Comparison of ENCODE assay signal across 1 cellular context in the genomic region with DNA sequence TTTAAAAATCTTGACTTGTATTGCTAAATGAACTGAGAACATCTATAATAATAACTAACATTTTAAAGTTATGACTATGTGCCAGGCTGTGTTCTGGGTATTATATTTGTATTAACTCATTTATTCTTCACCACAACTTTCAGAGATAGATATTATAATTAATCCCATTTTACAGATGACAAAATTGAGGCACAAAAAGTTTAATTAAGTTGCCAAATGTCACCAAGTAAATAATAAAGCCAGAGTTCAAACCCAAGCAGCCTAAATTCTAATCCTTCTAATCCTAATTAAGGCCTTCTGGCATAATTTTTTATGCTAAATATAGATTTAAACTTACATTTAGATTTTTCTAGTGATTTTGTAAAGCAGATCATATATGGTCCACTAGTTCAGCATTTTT.
A peak's percentile ranks its signal among the peaks of the same experiment; 100 is the strongest.
TF ChIP-seq lines count a peak whose summit lies in the region.

No MANE protein-coding gene starts in this region.

TF ChIP-seq in K562, 482 proteins besides CTCF, POLR2A, EP300 and RAD21:
- TF ChIP-seq, protein P1, sequence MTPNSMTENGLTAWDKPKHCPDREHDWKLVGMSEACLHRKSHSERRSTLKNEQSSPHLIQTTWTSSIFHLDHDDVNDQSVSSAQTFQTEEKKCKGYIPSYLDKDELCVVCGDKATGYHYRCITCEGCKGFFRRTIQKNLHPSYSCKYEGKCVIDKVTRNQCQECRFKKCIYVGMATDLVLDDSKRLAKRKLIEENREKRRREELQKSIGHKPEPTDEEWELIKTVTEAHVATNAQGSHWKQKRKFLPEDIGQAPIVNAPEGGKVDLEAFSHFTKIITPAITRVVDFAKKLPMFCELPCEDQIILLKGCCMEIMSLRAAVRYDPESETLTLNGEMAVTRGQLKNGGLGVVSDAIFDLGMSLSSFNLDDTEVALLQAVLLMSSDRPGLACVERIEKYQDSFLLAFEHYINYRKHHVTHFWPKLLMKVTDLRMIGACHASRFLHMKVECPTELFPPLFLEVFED (CRISPR knock-in tag; conservative IDR thresholded peaks at IDR 0.05), result no peak
- TF ChIP-seq POU5F1 (IDR thresholded peaks at IDR 0.05; ENCODE audit: borderline replicate concordance, low read depth, low read length, partially characterized antibody), result no peak
- no peak for TF ChIP-seq FOXP1 (CRISPR knock-in tag; IDR thresholded peaks at IDR 0.05)
- TF ChIP-seq, protein P2, sequence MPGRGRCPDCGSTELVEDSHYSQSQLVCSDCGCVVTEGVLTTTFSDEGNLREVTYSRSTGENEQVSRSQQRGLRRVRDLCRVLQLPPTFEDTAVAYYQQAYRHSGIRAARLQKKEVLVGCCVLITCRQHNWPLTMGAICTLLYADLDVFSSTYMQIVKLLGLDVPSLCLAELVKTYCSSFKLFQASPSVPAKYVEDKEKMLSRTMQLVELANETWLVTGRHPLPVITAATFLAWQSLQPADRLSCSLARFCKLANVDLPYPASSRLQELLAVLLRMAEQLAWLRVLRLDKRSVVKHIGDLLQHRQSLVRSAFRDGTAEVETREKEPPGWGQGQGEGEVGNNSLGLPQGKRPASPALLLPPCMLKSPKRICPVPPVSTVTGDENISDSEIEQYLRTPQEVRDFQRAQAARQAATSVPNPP (IDR thresholded peaks at IDR 0.05; ENCODE audit: borderline replicate concordance, insufficient read depth, insufficient read length), result no peak
- peak; percentile 93 for TF ChIP-seq RBM25 (IDR thresholded peaks at IDR 0.05; ENCODE audit: low read depth, low read length, severe bottlenecking)
- TF ChIP-seq BCOR (IDR thresholded peaks at IDR 0.05), result 0 out of 2 replicates have a peak, but pooled peaks have one; percentile 10
- no peak for TF ChIP-seq BRD4 (IDR thresholded peaks at IDR 0.05)
- peak; percentile 84; the same call in 1 of the 2 replicates for TF ChIP-seq ADNP (tag; IDR thresholded peaks at IDR 0.05)
- TF ChIP-seq HOXB6 (CRISPR knock-in tag; IDR thresholded peaks at IDR 0.05; ENCODE audit: borderline replicate concordance), result no peak
- TF ChIP-seq TAF9B (IDR thresholded peaks at IDR 0.05; ENCODE audit: partially characterized antibody), result no peak
- TF ChIP-seq, protein P3, sequence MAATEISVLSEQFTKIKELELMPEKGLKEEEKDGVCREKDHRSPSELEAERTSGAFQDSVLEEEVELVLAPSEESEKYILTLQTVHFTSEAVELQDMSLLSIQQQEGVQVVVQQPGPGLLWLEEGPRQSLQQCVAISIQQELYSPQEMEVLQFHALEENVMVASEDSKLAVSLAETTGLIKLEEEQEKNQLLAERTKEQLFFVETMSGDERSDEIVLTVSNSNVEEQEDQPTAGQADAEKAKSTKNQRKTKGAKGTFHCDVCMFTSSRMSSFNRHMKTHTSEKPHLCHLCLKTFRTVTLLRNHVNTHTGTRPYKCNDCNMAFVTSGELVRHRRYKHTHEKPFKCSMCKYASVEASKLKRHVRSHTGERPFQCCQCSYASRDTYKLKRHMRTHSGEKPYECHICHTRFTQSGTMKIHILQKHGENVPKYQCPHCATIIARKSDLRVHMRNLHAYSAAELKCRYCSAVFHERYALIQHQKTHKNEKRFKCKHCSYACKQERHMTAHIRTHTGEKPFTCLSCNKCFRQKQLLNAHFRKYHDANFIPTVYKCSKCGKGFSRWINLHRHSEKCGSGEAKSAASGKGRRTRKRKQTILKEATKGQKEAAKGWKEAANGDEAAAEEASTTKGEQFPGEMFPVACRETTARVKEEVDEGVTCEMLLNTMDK (IDR thresholded peaks at IDR 0.05; ENCODE audit: borderline replicate concordance, insufficient read depth, low read depth, low read length, poor library complexity, severe bottlenecking), result no peak
- TF ChIP-seq POLR2B (IDR thresholded peaks at IDR 0.05; ENCODE audit: low read depth, partially characterized antibody), result no peak
- TF ChIP-seq ZNF224 (CRISPR knock-in tag; IDR thresholded peaks at IDR 0.05), result no peak
- TF ChIP-seq, protein P4, sequence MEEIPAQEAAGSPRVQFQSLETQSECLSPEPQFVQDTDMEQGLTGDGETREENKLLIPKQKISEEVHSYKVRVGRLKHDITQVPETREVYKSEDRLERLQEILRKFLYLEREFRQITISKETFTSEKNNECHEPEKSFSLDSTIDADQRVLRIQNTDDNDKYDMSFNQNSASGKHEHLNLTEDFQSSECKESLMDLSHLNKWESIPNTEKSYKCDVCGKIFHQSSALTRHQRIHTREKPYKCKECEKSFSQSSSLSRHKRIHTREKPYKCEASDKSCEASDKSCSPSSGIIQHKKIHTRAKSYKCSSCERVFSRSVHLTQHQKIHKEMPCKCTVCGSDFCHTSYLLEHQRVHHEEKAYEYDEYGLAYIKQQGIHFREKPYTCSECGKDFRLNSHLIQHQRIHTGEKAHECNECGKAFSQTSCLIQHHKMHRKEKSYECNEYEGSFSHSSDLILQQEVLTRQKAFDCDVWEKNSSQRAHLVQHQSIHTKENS (CRISPR knock-in tag; IDR thresholded peaks at IDR 0.05), result no peak
- no peak for TF ChIP-seq BCL6 (CRISPR knock-in tag; IDR thresholded peaks at IDR 0.05)
- TF ChIP-seq MCM3 (IDR thresholded peaks at IDR 0.05), result no peak
TF ChIP-seq in K562: peak in this region for 3.
